In genomic region chr19:15199219-15199651, GRCh38 we compare ENCODE assay signal across 11 cellular contexts. TPM values are rescaled to one million over a fixed set of nuclear protein-coding genes. Genes with fewer than 3 reads are reported as not detected.
DNase-seq lines count a peak whose midpoint lies in the region; ATAC-seq and TF ChIP-seq lines count a peak whose summit lies in the region.
"Had no signal": no experiment of that assay in that cellular context is flagged by ENCODE, and none has a peak within 500 bp of the region (broad histone marks: within the 10 kb centered on the region; RNA-seq: fewer than 3 reads in every experiment).

No MANE protein-coding gene starts in this region.

- in situ Hi-C loops in GM13977 (cut with MboI; ENCODE audit: low pct_unique_long_range_greater_than_20kb, low sequenced_read_pairs, unreplicated experiment): no loop called here

- H3K27ac Mint-ChIP-seq in activated naive CD8-positive, alpha-beta T cell: no peak overlapping the region
- H3K27ac Mint-ChIP-seq: activated CD8-positive, alpha-beta T cell treated with anti-CD3 and anti-CD28 coated beads for 36 hours had no signal

- TF ChIP-seq POLR2A in gastroesophageal sphincter (IDR thresholded peaks at IDR 0.05): no peak

- WGBS in gastroesophageal sphincter (ENCODE audit: low coverage in 1 of 2), 2 donors: 61 to 66% methylated on average over 3 to 5 of the region's 9 CpGs

- ATAC-seq in GM21786 (IDR thresholded peaks at IDR 0.05; ENCODE audit: unreplicated experiment) (no peak), gastroesophageal sphincter (no peak)
- ATAC-seq: activated CD8-positive, alpha-beta T cell treated with anti-CD3 and anti-CD28 coated beads for 36 hours had no signal

- H3K36me3 Mint-ChIP-seq in activated naive CD8-positive, alpha-beta T cell: peaks cover 3% of the 10 kb centered on the region

- peak overlapping the region; percentile 76 for H3K4me3 ChIP-seq in iPS-15b (ENCODE audit: low read depth, low read length)
- peak overlapping the region; percentile 53 to 75 (median 69) for H3K4me3 ChIP-seq in skeletal muscle tissue (ENCODE audit: low read length in 3 of 3)
- peak overlapping the region in 1 of 2 donors; percentile 54 for H3K4me3 ChIP-seq in gastroesophageal sphincter

- peaks cover 33% of the 10 kb centered on the region for H3K27me3 Mint-ChIP-seq in activated naive CD8-positive, alpha-beta T cell

- TF ChIP-seq CTCF in GM13977 (IDR thresholded peaks at IDR 0.05; ENCODE audit: extremely low read depth, insufficient read depth, missing control alignments) (no peak), gastroesophageal sphincter (IDR thresholded peaks at IDR 0.05) (no peak)

- peaks cover 8% of the 10 kb centered on the region for H3K4me1 ChIP-seq in iPS-15b (ENCODE audit: control insufficient read depth, insufficient read depth, low read length)
- peaks cover 7 to 13% (median 11%) of the 10 kb centered on the region in 3 donors for H3K4me1 ChIP-seq in skeletal muscle tissue (ENCODE audit: control insufficient read depth in 3 of 3, insufficient read depth in 3 of 3, low read length in 3 of 3)
- H3K4me1 ChIP-seq in gastroesophageal sphincter: peaks cover 0 to 37% (median 14%) of the 10 kb centered on the region in 3 donors

- H3K9me3 ChIP-seq in iPS-15b (ENCODE audit: control insufficient read depth, insufficient read depth, low read length) (no peaks in the 10 kb centered on the region), skeletal muscle tissue (ENCODE audit: control insufficient read depth in 3 of 3, low read length in 3 of 3) (no peaks in the 10 kb centered on the region), gastroesophageal sphincter (no peaks in the 10 kb centered on the region)

- H3K9ac ChIP-seq in iPS-15b (ENCODE audit: low read depth, low read length) (peak overlapping the region; percentile 19), skeletal muscle tissue (ENCODE audit: low read depth in 1 of 3, low read length in 3 of 3) (peak overlapping the region in 2 of 3 donors; percentile 12 to 64)
- H3K9ac ChIP-seq: parathyroid adenoma had no signal

- peaks cover 33% of the 10 kb centered on the region for H3K4me1 Mint-ChIP-seq in activated naive CD8-positive, alpha-beta T cell (ENCODE audit: low read depth)

- TF ChIP-seq EP300 in gastroesophageal sphincter (IDR thresholded peaks at IDR 0.05): no peak

- H3K9me3 Mint-ChIP-seq in activated naive CD8-positive, alpha-beta T cell (ENCODE audit: low read depth): no peaks in the 10 kb centered on the region
- H3K9me3 Mint-ChIP-seq: activated CD8-positive, alpha-beta T cell treated with anti-CD3 and anti-CD28 coated beads for 36 hours had no signal

- peaks cover 5% of the 10 kb centered on the region for H3K36me3 ChIP-seq in iPS-15b (ENCODE audit: control insufficient read depth, insufficient read depth, low read length)
- peaks cover 0 to 5% (median 0%) of the 10 kb centered on the region in 3 donors for H3K36me3 ChIP-seq in skeletal muscle tissue (ENCODE audit: control insufficient read depth in 3 of 3, insufficient read depth in 3 of 3, low read length in 3 of 3)
- H3K36me3 ChIP-seq in gastroesophageal sphincter: no peaks in the 10 kb centered on the region

- DNase-seq in GM13977 (ENCODE audit: low spot score): peak; percentile 41
- DNase-seq in DMS53 (lab: John Stamatoyannopoulos, UW): no peak
- DNase-seq in NCI-H226: no peak
- DNase-seq: activated CD8-positive, alpha-beta T cell treated with anti-CD3 and anti-CD28 coated beads for 36 hours had no signal

- H3K27me3 ChIP-seq in iPS-15b (ENCODE audit: control insufficient read depth, insufficient read depth, low read length): no peaks in the 10 kb centered on the region
- peaks cover 36 to 47% (median 41%) of the 10 kb centered on the region in 3 donors for H3K27me3 ChIP-seq in skeletal muscle tissue (ENCODE audit: control insufficient read depth in 3 of 3, insufficient read depth in 3 of 3, low read length in 3 of 3)
- H3K27me3 ChIP-seq in gastroesophageal sphincter: peaks cover 88% of the 10 kb centered on the region

- peak overlapping the region; percentile 53 for H3K4me3 Mint-ChIP-seq in activated naive CD8-positive, alpha-beta T cell
- H3K4me3 Mint-ChIP-seq: activated CD8-positive, alpha-beta T cell treated with anti-CD3 and anti-CD28 coated beads for 36 hours had no signal

- H3K27ac ChIP-seq in skeletal muscle tissue (ENCODE audit: low read depth, low read length): peak overlapping the region; percentile 62
- H3K27ac ChIP-seq in gastroesophageal sphincter: peak overlapping the region in 2 of 4 donors; percentile 63 to 73
- H3K27ac ChIP-seq: parathyroid adenoma had no signal

RNA-seq across cellular contexts. Expression of gene NOTCH3, which starts 1.6 kb away (rescaled TPM):
- 77.8 TPM for total RNA-seq in skeletal muscle tissue
- 10 to 100 TPM; 19.1 to 54.8 (median 35.4) TPM for total RNA-seq in gastroesophageal sphincter

RNA-seq across cellular contexts. Expression of gene EPHX3, which starts 33.0 kb away (rescaled TPM):
- total RNA-seq in skeletal muscle tissue (not detected), gastroesophageal sphincter (1 to 10 TPM in 1 of 4 donors, under 1 TPM in 1, not detected in 2; 0.78 to 1.6 TPM)
- total RNA-seq: activated CD8-positive, alpha-beta T cell treated with anti-CD3 and anti-CD28 coated beads for 36 hours; HT-29 had no signal
